In the genomic region with DNA sequence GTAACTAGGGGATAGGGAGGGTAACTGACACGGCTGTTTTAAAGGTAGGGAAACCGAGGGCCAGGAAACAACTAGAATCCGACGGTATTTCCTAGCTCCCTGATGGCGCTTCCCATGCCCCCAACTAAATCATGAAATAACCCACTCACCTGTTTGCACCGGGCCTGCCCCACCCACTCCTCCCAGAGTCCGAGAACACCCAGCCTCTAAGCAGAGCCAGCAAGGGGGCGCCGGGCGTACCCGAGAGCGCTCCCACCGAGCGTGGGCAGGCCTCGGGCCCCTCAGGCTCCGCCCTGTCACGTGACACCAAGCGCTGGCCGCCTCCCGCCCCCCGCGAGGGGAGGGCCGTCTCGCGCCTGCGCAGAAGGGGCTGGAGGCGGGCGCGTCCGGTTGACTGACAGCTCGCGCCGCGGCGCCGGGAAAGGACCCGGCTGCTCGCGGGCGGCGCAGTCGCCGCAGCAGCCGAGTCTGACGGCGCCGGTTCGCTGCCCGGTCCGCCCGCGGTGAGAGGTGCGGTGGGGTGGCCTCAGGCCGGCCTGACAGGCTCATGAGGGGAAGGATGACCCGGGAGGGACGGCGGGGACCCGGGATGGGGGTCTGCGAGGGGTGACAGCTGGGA, we compare ENCODE assay signal across 8 cellular contexts. TPM values are rescaled to one million over a fixed set of nuclear protein-coding genes. Genes with fewer than 3 reads are reported as not detected.
DNase-seq lines count a peak whose midpoint lies in the region; ATAC-seq and TF ChIP-seq lines count a peak whose summit lies in the region.

A gene with protein sequence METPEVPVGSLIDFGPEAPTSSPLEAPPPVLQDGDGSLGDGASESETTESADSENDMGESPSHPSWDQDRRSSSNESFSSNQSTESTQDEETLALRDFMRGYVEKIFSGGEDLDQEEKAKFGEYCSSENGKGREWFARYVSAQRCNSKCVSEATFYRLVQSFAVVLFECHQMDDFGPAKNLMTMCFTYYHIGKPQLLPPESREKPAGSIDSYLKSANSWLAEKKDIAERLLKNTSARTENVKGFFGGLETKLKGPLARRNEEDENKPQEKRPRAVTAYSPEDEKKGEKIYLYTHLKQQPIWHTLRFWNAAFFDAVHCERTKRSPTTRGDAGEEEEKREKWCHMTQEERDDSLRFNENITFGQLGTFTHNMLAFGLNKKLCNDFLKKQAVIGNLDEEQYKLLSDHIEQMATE (plus strand): TSS at position 447 of the 619 bp plus-strand sequence. CDS start 39,277 bp downstream, outside the sequence.

- peak within 1 kb of the TSS; percentile 95 for H3K4me2 ChIP-seq in Karpas-422 (ENCODE audit: low read depth, low read length, poor library complexity, severe bottlenecking)

- no peaks in the 10 kb centered on the region for H3K27me3 ChIP-seq in Karpas-422 (ENCODE audit: low read length)

- H3K4me3 ChIP-seq in Karpas-422 (ENCODE audit: low read length) = peak within 1 kb of the TSS; percentile 80

- H2AFZ ChIP-seq in Karpas-422 (ENCODE audit: low read length) = peak within 1 kb of the TSS; percentile 93

- no peaks in the 10 kb centered on the region for H3K27me3 Mint-ChIP-seq in activated T-helper 2 cell treated with anti-CD3 and anti-CD28 coated beads, Interferon-gamma antibody, Interleukin-2, Interleukin-4, amounts not matched to agents 10 μg/mL and 5 μg/mL and 100 μg/mL, durations not matched to agents 14 hours and 24 hours and 36 hours (ENCODE audit: low read depth)
- H3K27me3 Mint-ChIP-seq in nephron (ENCODE audit: low read depth) = peaks cover 26% of the 10 kb centered on the region

- peak; percentile 69 for ATAC-seq in GM21786 (IDR thresholded peaks at IDR 0.05; ENCODE audit: unreplicated experiment)
- ATAC-seq in stimulated activated naive CD8-positive, alpha-beta T cell treated with anti-CD3 and anti-CD28 coated beads, Interleukin-15, Interleukin-2, amounts not matched to agents 100 U/mL and 50 U/mL, for 24 hours = peak; percentile 62

- peak; percentile 94 for DNase-seq in Daoy (ENCODE audit: low read depth)
- DNase-seq in Karpas-422 = peak; percentile 98
- DNase-seq in RKO (ENCODE audit: low spot score) = peak; percentile 91
- peak; percentile 94 for DNase-seq in activated T-helper 2 cell treated with anti-CD3 and anti-CD28 coated beads, Interferon-gamma antibody, Interleukin-2, Interleukin-4, amounts not matched to agents 10 μg/mL and 5 μg/mL and 100 μg/mL, durations not matched to agents 14 hours and 24 hours and 36 hours (ENCODE audit: low spot score)
- peak; percentile 87 for DNase-seq in fibroblast of peridontal ligament (ENCODE audit: extremely low read depth)
- DNase-seq in stimulated activated naive CD8-positive, alpha-beta T cell treated with anti-CD3 and anti-CD28 coated beads, Interleukin-15, Interleukin-2, amounts not matched to agents 100 U/mL and 50 U/mL, for 24 hours = peak; percentile 98

- H3K36me3 ChIP-seq in Karpas-422 (ENCODE audit: insufficient read depth, low read length) = no peaks in the 10 kb centered on the region

- no peak for TF ChIP-seq CTCF in nephron (IDR thresholded peaks at IDR 0.05; ENCODE audit: unreplicated experiment in 3 of 3)

- H3K79me2 ChIP-seq in Karpas-422 (ENCODE audit: low read length) = no peaks in the 10 kb centered on the region

- H3K9me3 Mint-ChIP-seq in activated T-helper 2 cell treated with anti-CD3 and anti-CD28 coated beads, Interferon-gamma antibody, Interleukin-2, Interleukin-4, amounts not matched to agents 10 μg/mL and 5 μg/mL and 100 μg/mL, durations not matched to agents 14 hours and 24 hours and 36 hours = no peaks in the 10 kb centered on the region
- no peaks in the 10 kb centered on the region for H3K9me3 Mint-ChIP-seq in nephron

- intact Hi-C loops in activated T-helper 2 cell treated with anti-CD3 and anti-CD28 coated beads, Interferon-gamma antibody, Interleukin-2, Interleukin-4, amounts not matched to agents 10 μg/mL and 5 μg/mL and 100 μg/mL, durations not matched to agents 14 hours and 24 hours and 36 hours (cut with micrococcal nuclease) = loop anchor here (5.0 kb wide), 1 partner anchor 410 kb away; a partner anchor contains a TSS

- peaks cover 18% of the 10 kb centered on the region for H3K4me1 ChIP-seq in Karpas-422 (ENCODE audit: low read length)

- no peak within 1 kb of the TSS for H3K27ac ChIP-seq in Karpas-422 (ENCODE audit: low read length)

- H3K9me2 ChIP-seq in Karpas-422 (replicated peaks; ENCODE audit: insufficient read depth, low read length) = no peaks in the 10 kb centered on the region

- peak within 1 kb of the TSS; percentile 96 for H3K27ac Mint-ChIP-seq in activated T-helper 2 cell treated with anti-CD3 and anti-CD28 coated beads, Interferon-gamma antibody, Interleukin-2, Interleukin-4, amounts not matched to agents 10 μg/mL and 5 μg/mL and 100 μg/mL, durations not matched to agents 14 hours and 24 hours and 36 hours
- H3K27ac Mint-ChIP-seq in nephron = peak within 1 kb of the TSS; percentile 86 to 95 (median 92)

- peak within 1 kb of the TSS; percentile 80 for H3K9ac ChIP-seq in Karpas-422 (ENCODE audit: low read length)

- peaks cover 33% of the 10 kb centered on the region for H3K4me1 Mint-ChIP-seq in activated T-helper 2 cell treated with anti-CD3 and anti-CD28 coated beads, Interferon-gamma antibody, Interleukin-2, Interleukin-4, amounts not matched to agents 10 μg/mL and 5 μg/mL and 100 μg/mL, durations not matched to agents 14 hours and 24 hours and 36 hours (ENCODE audit: low read depth)
- peaks cover 29% of the 10 kb centered on the region for H3K4me1 Mint-ChIP-seq in nephron

- no peaks in the 10 kb centered on the region for H4K20me1 ChIP-seq in Karpas-422 (ENCODE audit: insufficient read depth, low read depth, low read length)

- H3K9me3 ChIP-seq in Karpas-422 (ENCODE audit: low read length) = no peaks in the 10 kb centered on the region

- peak within 1 kb of the TSS; percentile 88 for H3K4me3 Mint-ChIP-seq in activated T-helper 2 cell treated with anti-CD3 and anti-CD28 coated beads, Interferon-gamma antibody, Interleukin-2, Interleukin-4, amounts not matched to agents 10 μg/mL and 5 μg/mL and 100 μg/mL, durations not matched to agents 14 hours and 24 hours and 36 hours (ENCODE audit: low read depth)
- H3K4me3 Mint-ChIP-seq in nephron = peak within 1 kb of the TSS; percentile 90 to 96 (median 96)

- H3K36me3 Mint-ChIP-seq in activated T-helper 2 cell treated with anti-CD3 and anti-CD28 coated beads, Interferon-gamma antibody, Interleukin-2, Interleukin-4, amounts not matched to agents 10 μg/mL and 5 μg/mL and 100 μg/mL, durations not matched to agents 14 hours and 24 hours and 36 hours (ENCODE audit: low read depth) = peaks cover 10% of the 10 kb centered on the region
- H3K36me3 Mint-ChIP-seq in nephron (ENCODE audit: low read depth) = no peaks in the 10 kb centered on the region

RNA-seq across cellular contexts. Expression of the gene that starts here (rescaled TPM):
- 2.1 and 32.9 TPM in 2 replicates for total RNA-seq in Daoy (2014; rRNA removed; shearing (Covaris generic))
- total RNA-seq in Karpas-422 (2014; rRNA removed; shearing (Covaris generic); ENCODE audit: low replicate concordance) = 0.97 and 1.6 TPM in 2 replicates
- 12.8 and 13.6 TPM in 2 replicates for total RNA-seq in activated T-helper 2 cell treated with anti-CD3 and anti-CD28 coated beads, Interferon-gamma antibody, Interleukin-2, Interleukin-4, amounts not matched to agents 10 μg/mL and 5 μg/mL and 100 μg/mL, durations not matched to agents 14 hours and 24 hours and 36 hours
